ENCODE assay signal across 14 cellular contexts in genomic region chr7:134988161-134988560, GRCh38. TPM values are rescaled to one million over a fixed set of nuclear protein-coding genes. Genes with fewer than 3 reads are reported as not detected.
DNase-seq lines count a peak whose midpoint lies in the region; ATAC-seq and TF ChIP-seq lines count a peak whose summit lies in the region.
"Had no signal": no experiment of that assay in that cellular context is flagged by ENCODE, and none has a peak within 500 bp of the region (broad histone marks: within the 10 kb centered on the region; RNA-seq: fewer than 3 reads in every experiment).

No MANE protein-coding gene starts in this region.

- peak overlapping the region; percentile 74 for H3K4me3 ChIP-seq in left ventricle myocardium inferior
- H3K4me3 ChIP-seq in SU-DHL-6 (ENCODE audit: insufficient read depth, low read length, poor library complexity, severe bottlenecking), result peak overlapping the region; percentile 87
- 0 out of 2 replicates have a peak overlapping the region, but pooled peaks have one; percentile 86 for H3K4me3 ChIP-seq in iPS-20b (ENCODE audit: low read length)
- peak overlapping the region; percentile 92 for H3K4me3 ChIP-seq in upper lobe of right lung

- no peak overlapping the region; the same call in 1 of the 2 replicates for H3K9ac ChIP-seq in SU-DHL-6 (ENCODE audit: low read length)
- no peak overlapping the region for H3K9ac ChIP-seq in iPS-20b (ENCODE audit: low read depth, low read length)

- TF ChIP-seq CTCF in left ventricle myocardium inferior (IDR thresholded peaks at IDR 0.05; ENCODE audit: borderline replicate concordance), result no peak
- no peak for TF ChIP-seq CTCF in SU-DHL-6 (IDR thresholded peaks at IDR 0.05; ENCODE audit: insufficient read depth, low read length, poor library complexity, severe bottlenecking)
- no peak for TF ChIP-seq CTCF in upper lobe of right lung (IDR thresholded peaks at IDR 0.05)

- H3K27me3 ChIP-seq in left ventricle myocardium inferior (ENCODE audit: low read depth), result no peaks in the 10 kb centered on the region
- H3K27me3 ChIP-seq in SU-DHL-6 (ENCODE audit: low read length), result no peaks in the 10 kb centered on the region
- no peaks in the 10 kb centered on the region for H3K27me3 ChIP-seq in iPS-20b (ENCODE audit: insufficient read depth, low read length)
- H3K27me3 ChIP-seq in upper lobe of right lung, result no peaks in the 10 kb centered on the region
- H3K27me3 ChIP-seq: spleen had no signal

- ATAC-seq in left ventricle myocardium superior, result no peak
- no peak for ATAC-seq in upper lobe of right lung
- ATAC-seq: activated CD4-positive, CD25-positive, alpha-beta regulatory T cell treated with anti-CD3 and anti-CD28 coated beads, Interleukin-2, amount 50 U/mL, for 24 hours had no signal

- H3F3A ChIP-seq in SU-DHL-6 (ENCODE audit: insufficient read depth), result peaks cover 7% of the 10 kb centered on the region

- peaks cover 4% of the 10 kb centered on the region; the same call in 1 of the 2 replicates for H4K20me1 ChIP-seq in SU-DHL-6 (ENCODE audit: low read depth, low read length)

- peaks cover 32% of the 10 kb centered on the region for H3K79me2 ChIP-seq in SU-DHL-6 (ENCODE audit: insufficient read depth, low read length)

- H3K4me1 ChIP-seq in left ventricle myocardium inferior (peaks cover 36% of the 10 kb centered on the region), iPS-20b (ENCODE audit: insufficient read depth, low read length) (0 out of 2 replicates have a peak, but pooled peaks cover 3% of the 10 kb centered on the region), upper lobe of right lung (peaks cover 17% of the 10 kb centered on the region)

- no peak for DNase-seq in left ventricle myocardium inferior
- DNase-seq in left ventricle myocardium superior, result no peak
- no peak for DNase-seq in upper lobe of right lung
- DNase-seq in ecto neural progenitor cell (ENCODE audit: low spot score), result no peak
- DNase-seq in NCI-H345 (lab: John Stamatoyannopoulos, UW), result no peak
- no peak for DNase-seq in stimulated activated CD4-positive, alpha-beta T cell treated with anti-CD3 and anti-CD28 coated beads, Interleukin-12 subunit alpha, Interleukin-12 subunit beta, amount 100 ng/mL, for 4 hours
- DNase-seq: activated T-cell treated with anti-CD3 and anti-CD28 coated beads for 4 hours, NCI-H1105, NCI-H446, spleen had no signal

- H3K4me2 ChIP-seq in SU-DHL-6 (ENCODE audit: low read depth, low read length, poor library complexity, severe bottlenecking), result peak overlapping the region; percentile 100

- intact Hi-C loops in left ventricle myocardium inferior (cut with micrococcal nuclease), result loop anchor here (10.0 kb wide), 2 partner anchors 157 to 187 kb away; partner anchors contain the start of genes CYREN and TMEM140
- intact Hi-C loops in left ventricle myocardium superior (cut with micrococcal nuclease), result loop anchor here (5.0 kb wide), 1 partner anchor 179 kb away; no protein-coding TSS in a partner anchor
- intact Hi-C loops in upper lobe of right lung (cut with DNase I), result loop anchor here (10.0 kb wide), 1 partner anchor 177 kb away; no protein-coding TSS in a partner anchor

- H3K27ac ChIP-seq in left ventricle myocardium inferior (replicated peaks) (no peak overlapping the region), SU-DHL-6 (ENCODE audit: low read depth, low read length) (no peak overlapping the region), iPS-20b (ENCODE audit: low read length) (no peak overlapping the region), upper lobe of right lung (no peak overlapping the region)

- H3K9me2 ChIP-seq in SU-DHL-6 (replicated peaks; ENCODE audit: insufficient read depth, low read length), result no peaks in the 10 kb centered on the region

- H3K9me3 ChIP-seq in left ventricle myocardium inferior (replicated peaks), result no peaks in the 10 kb centered on the region
- H3K9me3 ChIP-seq in SU-DHL-6 (ENCODE audit: insufficient read depth, low read length), result no peaks in the 10 kb centered on the region
- no peaks in the 10 kb centered on the region for H3K9me3 ChIP-seq in iPS-20b (ENCODE audit: insufficient read depth, low read depth, low read length)
- no peaks in the 10 kb centered on the region for H3K9me3 ChIP-seq in upper lobe of right lung
- H3K9me3 ChIP-seq: spleen, thoracic aorta had no signal

- no peak overlapping the region for H2AFZ ChIP-seq in SU-DHL-6 (ENCODE audit: low read depth, low read length, severe bottlenecking)

- H3K36me3 ChIP-seq in left ventricle myocardium inferior (no peaks in the 10 kb centered on the region), SU-DHL-6 (ENCODE audit: low read length) (peaks cover 11% of the 10 kb centered on the region; the same call in 1 of the 2 replicates), iPS-20b (ENCODE audit: insufficient read depth, low read depth, low read length) (peaks cover 17% of the 10 kb centered on the region), upper lobe of right lung (no peaks in the 10 kb centered on the region)
- H3K36me3 ChIP-seq: thoracic aorta had no signal

RNA-seq across cellular contexts. Expression of gene AGBL3, which starts 1.9 kb away (rescaled TPM):
- total RNA-seq in left ventricle myocardium inferior (1.5 TPM), left ventricle myocardium superior (1.1 TPM), upper lobe of right lung (3.9 TPM)
